In the genomic region with DNA sequence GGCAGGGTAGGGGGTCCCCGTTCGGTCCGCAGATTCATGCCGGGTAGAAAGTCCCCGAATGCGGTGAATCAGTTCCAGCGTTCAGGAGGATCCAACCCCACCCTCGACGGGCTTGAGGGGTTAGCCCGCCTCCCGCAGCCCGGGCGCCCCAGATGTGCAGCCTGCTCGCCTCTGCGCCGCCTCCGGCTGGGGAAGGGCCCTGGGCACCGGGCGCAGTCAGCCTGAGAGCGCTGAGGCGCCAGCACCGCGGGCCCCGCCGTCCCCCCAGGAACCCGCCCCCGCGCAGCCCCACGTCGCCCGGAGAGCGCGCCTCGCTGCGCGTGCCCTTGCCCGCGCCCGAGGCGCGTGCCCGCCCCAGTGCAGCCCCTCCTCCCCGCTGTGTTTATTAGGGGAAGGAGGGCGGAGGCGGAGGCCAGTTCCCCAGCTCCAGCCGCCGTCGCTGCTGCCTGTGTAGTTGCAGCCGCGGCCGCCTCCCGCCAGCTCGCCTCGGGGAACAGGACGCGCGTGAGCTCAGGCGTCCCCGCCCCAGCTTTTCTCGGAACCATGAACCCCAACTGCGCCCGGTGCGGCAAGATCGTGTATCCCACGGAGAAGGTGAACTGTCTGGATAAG, we compare ENCODE assay signal across 1 cellular context.
TF ChIP-seq lines count a peak whose summit lies in the region.

A gene with protein sequence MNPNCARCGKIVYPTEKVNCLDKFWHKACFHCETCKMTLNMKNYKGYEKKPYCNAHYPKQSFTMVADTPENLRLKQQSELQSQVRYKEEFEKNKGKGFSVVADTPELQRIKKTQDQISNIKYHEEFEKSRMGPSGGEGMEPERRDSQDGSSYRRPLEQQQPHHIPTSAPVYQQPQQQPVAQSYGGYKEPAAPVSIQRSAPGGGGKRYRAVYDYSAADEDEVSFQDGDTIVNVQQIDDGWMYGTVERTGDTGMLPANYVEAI (plus strand): TSS at position 412 of the 612 bp plus-strand sequence. CDS start 132 bp downstream, at position 544.

TF ChIP-seq in GM12878, 131 proteins besides CTCF, POLR2A, EP300 and RAD21 (continued from another document and continues in another):
- TF ChIP-seq, protein P1, sequence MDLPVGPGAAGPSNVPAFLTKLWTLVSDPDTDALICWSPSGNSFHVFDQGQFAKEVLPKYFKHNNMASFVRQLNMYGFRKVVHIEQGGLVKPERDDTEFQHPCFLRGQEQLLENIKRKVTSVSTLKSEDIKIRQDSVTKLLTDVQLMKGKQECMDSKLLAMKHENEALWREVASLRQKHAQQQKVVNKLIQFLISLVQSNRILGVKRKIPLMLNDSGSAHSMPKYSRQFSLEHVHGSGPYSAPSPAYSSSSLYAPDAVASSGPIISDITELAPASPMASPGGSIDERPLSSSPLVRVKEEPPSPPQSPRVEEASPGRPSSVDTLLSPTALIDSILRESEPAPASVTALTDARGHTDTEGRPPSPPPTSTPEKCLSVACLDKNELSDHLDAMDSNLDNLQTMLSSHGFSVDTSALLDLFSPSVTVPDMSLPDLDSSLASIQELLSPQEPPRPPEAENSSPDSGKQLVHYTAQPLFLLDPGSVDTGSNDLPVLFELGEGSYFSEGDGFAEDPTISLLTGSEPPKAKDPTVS (IDR thresholded peaks at IDR 0.05; ENCODE audit: low read depth, low read length), result no peak
- no peak for TF ChIP-seq MYC (IDR thresholded peaks at IDR 0.05; ENCODE audit: insufficient read depth, insufficient read length, insufficient replicate concordance, low read length, severe bottlenecking)
- no peak for TF ChIP-seq ZNF274 (IDR thresholded peaks at IDR 0.05; ENCODE audit: insufficient read depth, insufficient read length)
- TF ChIP-seq, protein P2, sequence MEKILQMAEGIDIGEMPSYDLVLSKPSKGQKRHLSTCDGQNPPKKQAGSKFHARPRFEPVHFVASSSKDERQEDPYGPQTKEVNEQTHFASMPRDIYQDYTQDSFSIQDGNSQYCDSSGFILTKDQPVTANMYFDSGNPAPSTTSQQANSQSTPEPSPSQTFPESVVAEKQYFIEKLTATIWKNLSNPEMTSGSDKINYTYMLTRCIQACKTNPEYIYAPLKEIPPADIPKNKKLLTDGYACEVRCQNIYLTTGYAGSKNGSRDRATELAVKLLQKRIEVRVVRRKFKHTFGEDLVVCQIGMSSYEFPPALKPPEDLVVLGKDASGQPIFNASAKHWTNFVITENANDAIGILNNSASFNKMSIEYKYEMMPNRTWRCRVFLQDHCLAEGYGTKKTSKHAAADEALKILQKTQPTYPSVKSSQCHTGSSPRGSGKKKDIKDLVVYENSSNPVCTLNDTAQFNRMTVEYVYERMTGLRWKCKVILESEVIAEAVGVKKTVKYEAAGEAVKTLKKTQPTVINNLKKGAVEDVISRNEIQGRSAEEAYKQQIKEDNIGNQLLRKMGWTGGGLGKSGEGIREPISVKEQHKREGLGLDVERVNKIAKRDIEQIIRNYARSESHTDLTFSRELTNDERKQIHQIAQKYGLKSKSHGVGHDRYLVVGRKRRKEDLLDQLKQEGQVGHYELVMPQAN (conservative IDR thresholded peaks at IDR 0.05), result peak; percentile 2; the same call in 1 of the 2 replicates
- no peak for TF ChIP-seq MTA3 (IDR thresholded peaks at IDR 0.05; ENCODE audit: borderline replicate concordance, low read length)
- peak; percentile 87; the same call in 2 of the 3 replicates for TF ChIP-seq POU2F2 (IDR thresholded peaks at IDR 0.05; ENCODE audit: borderline replicate concordance, low read depth, low read length)
- TF ChIP-seq PML (IDR thresholded peaks at IDR 0.05; ENCODE audit: low read length), result peak; percentile 77
- TF ChIP-seq MXI1 (IDR thresholded peaks at IDR 0.05; ENCODE audit: low read depth, low read length), result peak; percentile 65
- TF ChIP-seq MYB (IDR thresholded peaks at IDR 0.05; ENCODE audit: borderline replicate concordance, low read depth, low read length), result no peak
- peak; percentile 2 for TF ChIP-seq SIX5 (IDR thresholded peaks at IDR 0.05; ENCODE audit: low read depth, low read length, severe bottlenecking)
- peak; percentile 96 for TF ChIP-seq POLR2AphosphoS2 (IDR thresholded peaks at IDR 0.05; ENCODE audit: low read depth, low read length)
- TF ChIP-seq, protein P3, sequence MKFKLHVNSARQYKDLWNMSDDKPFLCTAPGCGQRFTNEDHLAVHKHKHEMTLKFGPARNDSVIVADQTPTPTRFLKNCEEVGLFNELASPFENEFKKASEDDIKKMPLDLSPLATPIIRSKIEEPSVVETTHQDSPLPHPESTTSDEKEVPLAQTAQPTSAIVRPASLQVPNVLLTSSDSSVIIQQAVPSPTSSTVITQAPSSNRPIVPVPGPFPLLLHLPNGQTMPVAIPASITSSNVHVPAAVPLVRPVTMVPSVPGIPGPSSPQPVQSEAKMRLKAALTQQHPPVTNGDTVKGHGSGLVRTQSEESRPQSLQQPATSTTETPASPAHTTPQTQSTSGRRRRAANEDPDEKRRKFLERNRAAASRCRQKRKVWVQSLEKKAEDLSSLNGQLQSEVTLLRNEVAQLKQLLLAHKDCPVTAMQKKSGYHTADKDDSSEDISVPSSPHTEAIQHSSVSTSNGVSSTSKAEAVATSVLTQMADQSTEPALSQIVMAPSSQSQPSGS (IDR thresholded peaks at IDR 0.05; ENCODE audit: low read length), result no peak
- TF ChIP-seq, protein P4, sequence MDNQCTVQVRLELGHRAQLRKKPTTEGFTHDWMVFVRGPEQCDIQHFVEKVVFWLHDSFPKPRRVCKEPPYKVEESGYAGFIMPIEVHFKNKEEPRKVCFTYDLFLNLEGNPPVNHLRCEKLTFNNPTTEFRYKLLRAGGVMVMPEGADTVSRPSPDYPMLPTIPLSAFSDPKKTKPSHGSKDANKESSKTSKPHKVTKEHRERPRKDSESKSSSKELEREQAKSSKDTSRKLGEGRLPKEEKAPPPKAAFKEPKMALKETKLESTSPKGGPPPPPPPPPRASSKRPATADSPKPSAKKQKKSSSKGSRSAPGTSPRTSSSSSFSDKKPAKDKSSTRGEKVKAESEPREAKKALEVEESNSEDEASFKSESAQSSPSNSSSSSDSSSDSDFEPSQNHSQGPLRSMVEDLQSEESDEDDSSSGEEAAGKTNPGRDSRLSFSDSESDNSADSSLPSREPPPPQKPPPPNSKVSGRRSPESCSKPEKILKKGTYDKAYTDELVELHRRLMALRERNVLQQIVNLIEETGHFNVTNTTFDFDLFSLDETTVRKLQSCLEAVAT (IDR thresholded peaks at IDR 0.05), result no peak
- no peak; the same call in 1 of the 2 replicates for TF ChIP-seq TCF3 (IDR thresholded peaks at IDR 0.05; ENCODE audit: borderline replicate concordance, insufficient read depth, low read depth, low read length)
- TF ChIP-seq, protein P5, sequence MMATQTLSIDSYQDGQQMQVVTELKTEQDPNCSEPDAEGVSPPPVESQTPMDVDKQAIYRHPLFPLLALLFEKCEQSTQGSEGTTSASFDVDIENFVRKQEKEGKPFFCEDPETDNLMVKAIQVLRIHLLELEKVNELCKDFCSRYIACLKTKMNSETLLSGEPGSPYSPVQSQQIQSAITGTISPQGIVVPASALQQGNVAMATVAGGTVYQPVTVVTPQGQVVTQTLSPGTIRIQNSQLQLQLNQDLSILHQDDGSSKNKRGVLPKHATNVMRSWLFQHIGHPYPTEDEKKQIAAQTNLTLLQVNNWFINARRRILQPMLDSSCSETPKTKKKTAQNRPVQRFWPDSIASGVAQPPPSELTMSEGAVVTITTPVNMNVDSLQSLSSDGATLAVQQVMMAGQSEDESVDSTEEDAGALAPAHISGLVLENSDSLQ (IDR thresholded peaks at IDR 0.05), result no peak
- no peak for TF ChIP-seq RBBP5 (conservative IDR thresholded peaks at IDR 0.05)
- peak; percentile 67; the same call in 1 of the 2 replicates for TF ChIP-seq BACH1 (IDR thresholded peaks at IDR 0.05; ENCODE audit: borderline replicate concordance)
- TF ChIP-seq NRF1 (conservative IDR thresholded peaks at IDR 0.05; ENCODE audit: low read depth, low read length), result no peak
- TF ChIP-seq CHD2 (IDR thresholded peaks at IDR 0.05; ENCODE audit: borderline replicate concordance, low read depth, low read length), result peak; percentile 72
- TF ChIP-seq KAT2A (conservative IDR thresholded peaks at IDR 0.05; ENCODE audit: control insufficient read depth, low read depth, low read length), result no peak
- TF ChIP-seq FOS (IDR thresholded peaks at IDR 0.05; ENCODE audit: borderline replicate concordance, extremely low read depth, insufficient read length), result no peak
- peak; percentile 38 for TF ChIP-seq IKZF1 (conservative IDR thresholded peaks at IDR 0.05)
- peak; percentile 4; the same call in 1 of the 2 replicates for TF ChIP-seq YY1 (IDR thresholded peaks at IDR 0.05; ENCODE audit: low read depth, low read length)
- TF ChIP-seq RAD51 (IDR thresholded peaks at IDR 0.05), result no peak
- peak; percentile 98 for TF ChIP-seq TAF1 (IDR thresholded peaks at IDR 0.05; ENCODE audit: borderline replicate concordance, low read depth, low read length)
- no peak; the same call in 1 of the 2 replicates for TF ChIP-seq SMC3 (IDR thresholded peaks at IDR 0.05; ENCODE audit: borderline replicate concordance, low read length)
- TF ChIP-seq, protein P6, sequence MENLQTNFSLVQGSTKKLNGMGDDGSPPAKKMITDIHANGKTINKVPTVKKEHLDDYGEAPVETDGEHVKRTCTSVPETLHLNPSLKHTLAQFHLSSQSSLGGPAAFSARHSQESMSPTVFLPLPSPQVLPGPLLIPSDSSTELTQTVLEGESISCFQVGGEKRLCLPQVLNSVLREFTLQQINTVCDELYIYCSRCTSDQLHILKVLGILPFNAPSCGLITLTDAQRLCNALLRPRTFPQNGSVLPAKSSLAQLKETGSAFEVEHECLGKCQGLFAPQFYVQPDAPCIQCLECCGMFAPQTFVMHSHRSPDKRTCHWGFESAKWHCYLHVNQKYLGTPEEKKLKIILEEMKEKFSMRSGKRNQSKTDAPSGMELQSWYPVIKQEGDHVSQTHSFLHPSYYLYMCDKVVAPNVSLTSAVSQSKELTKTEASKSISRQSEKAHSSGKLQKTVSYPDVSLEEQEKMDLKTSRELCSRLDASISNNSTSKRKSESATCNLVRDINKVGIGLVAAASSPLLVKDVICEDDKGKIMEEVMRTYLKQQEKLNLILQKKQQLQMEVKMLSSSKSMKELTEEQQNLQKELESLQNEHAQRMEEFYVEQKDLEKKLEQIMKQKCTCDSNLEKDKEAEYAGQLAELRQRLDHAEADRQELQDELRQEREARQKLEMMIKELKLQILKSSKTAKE (IDR thresholded peaks at IDR 0.05; ENCODE audit: low read depth, poor library complexity, severe bottlenecking), result no peak
- TF ChIP-seq SRF (IDR thresholded peaks at IDR 0.05; ENCODE audit: low read depth in 2 of 2, low read length in 2 of 2), result no peak
- TF ChIP-seq HDAC6 (IDR thresholded peaks at IDR 0.05; ENCODE audit: unreplicated experiment), result peak; percentile 53
- 0 out of 2 replicates have a peak, but pooled peaks have one; percentile 82 for TF ChIP-seq ZSCAN29 (IDR thresholded peaks at IDR 0.05)
- TF ChIP-seq NR2C2 (IDR thresholded peaks at IDR 0.05; ENCODE audit: borderline replicate concordance, control insufficient read depth, insufficient read length, low read depth), result no peak
- TF ChIP-seq, protein P7, sequence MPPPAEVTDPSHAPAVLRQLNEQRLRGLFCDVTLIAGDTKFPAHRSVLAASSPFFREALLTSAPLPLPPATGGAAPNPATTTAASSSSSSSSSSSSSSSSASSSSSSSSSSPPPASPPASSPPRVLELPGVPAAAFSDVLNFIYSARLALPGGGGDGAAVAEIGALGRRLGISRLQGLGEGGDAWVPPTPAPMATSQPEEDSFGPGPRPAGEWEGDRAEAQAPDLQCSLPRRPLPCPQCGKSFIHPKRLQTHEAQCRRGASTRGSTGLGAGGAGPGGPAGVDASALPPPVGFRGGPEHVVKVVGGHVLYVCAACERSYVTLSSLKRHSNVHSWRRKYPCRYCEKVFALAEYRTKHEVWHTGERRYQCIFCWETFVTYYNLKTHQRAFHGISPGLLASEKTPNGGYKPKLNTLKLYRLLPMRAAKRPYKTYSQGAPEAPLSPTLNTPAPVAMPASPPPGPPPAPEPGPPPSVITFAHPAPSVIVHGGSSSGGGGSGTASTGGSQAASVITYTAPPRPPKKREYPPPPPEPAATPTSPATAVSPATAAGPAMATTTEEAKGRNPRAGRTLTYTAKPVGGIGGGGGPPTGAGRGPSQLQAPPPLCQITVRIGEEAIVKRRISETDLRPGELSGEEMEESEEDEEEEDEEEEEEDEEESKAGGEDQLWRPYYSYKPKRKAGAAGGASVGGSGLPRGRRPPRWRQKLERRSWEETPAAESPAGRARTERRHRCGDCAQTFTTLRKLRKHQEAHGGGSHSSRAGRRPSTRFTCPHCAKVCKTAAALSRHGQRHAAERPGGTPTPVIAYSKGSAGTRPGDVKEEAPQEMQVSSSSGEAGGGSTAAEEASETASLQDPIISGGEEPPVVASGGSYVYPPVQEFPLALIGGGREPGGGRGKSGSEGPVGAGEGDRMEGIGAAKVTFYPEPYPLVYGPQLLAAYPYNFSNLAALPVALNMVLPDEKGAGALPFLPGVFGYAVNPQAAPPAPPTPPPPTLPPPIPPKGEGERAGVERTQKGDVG (CRISPR knock-in tag; IDR thresholded peaks at IDR 0.05), result no peak
- TF ChIP-seq KLF5 (IDR thresholded peaks at IDR 0.05; ENCODE audit: partially characterized antibody), result no peak
- peak; percentile 66; the same call in 1 of the 2 replicates for TF ChIP-seq TBL1XR1 (IDR thresholded peaks at IDR 0.05; ENCODE audit: low read depth, low read length)
- TF ChIP-seq HDGF (IDR thresholded peaks at IDR 0.05), result 0 out of 2 replicates have a peak, but pooled peaks have one; percentile 20
- TF ChIP-seq FOXK2 (IDR thresholded peaks at IDR 0.05), result no peak
- peak; percentile 95 for TF ChIP-seq SMAD5 (IDR thresholded peaks at IDR 0.05; ENCODE audit: low read depth)
- TF ChIP-seq, protein P8, sequence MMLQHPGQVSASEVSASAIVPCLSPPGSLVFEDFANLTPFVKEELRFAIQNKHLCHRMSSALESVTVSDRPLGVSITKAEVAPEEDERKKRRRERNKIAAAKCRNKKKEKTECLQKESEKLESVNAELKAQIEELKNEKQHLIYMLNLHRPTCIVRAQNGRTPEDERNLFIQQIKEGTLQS (IDR thresholded peaks at IDR 0.05; ENCODE audit: borderline replicate concordance, extremely low read depth, low read depth, low read length), result no peak
- TF ChIP-seq MEF2B (IDR thresholded peaks at IDR 0.05; ENCODE audit: partially characterized antibody, poor library complexity, severe bottlenecking), result no peak
- TF ChIP-seq CBFB (IDR thresholded peaks at IDR 0.05; ENCODE audit: low read depth), result 0 out of 2 replicates have a peak, but pooled peaks have one; percentile 32
- TF ChIP-seq, protein P9, sequence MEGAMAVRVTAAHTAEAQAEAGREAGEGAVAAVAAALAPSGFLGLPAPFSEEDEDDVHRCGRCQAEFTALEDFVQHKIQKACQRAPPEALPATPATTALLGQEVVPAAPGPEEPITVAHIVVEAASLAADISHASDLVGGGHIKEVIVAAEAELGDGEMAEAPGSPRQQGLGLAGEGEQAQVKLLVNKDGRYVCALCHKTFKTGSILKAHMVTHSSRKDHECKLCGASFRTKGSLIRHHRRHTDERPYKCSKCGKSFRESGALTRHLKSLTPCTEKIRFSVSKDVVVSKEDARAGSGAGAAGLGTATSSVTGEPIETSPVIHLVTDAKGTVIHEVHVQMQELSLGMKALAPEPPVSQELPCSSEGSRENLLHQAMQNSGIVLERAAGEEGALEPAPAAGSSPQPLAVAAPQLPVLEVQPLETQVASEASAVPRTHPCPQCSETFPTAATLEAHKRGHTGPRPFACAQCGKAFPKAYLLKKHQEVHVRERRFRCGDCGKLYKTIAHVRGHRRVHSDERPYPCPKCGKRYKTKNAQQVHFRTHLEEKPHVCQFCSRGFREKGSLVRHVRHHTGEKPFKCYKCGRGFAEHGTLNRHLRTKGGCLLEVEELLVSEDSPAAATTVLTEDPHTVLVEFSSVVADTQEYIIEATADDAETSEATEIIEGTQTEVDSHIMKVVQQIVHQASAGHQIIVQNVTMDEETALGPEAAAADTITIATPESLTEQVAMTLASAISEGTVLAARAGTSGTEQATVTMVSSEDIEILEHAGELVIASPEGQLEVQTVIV (IDR thresholded peaks at IDR 0.05; ENCODE audit: borderline replicate concordance, partially characterized antibody), result no peak
- TF ChIP-seq CHD4 (IDR thresholded peaks at IDR 0.05), result no peak
- TF ChIP-seq GABPA (IDR thresholded peaks at IDR 0.05; ENCODE audit: low read depth), result no peak
- TF ChIP-seq TCF12 (IDR thresholded peaks at IDR 0.05; ENCODE audit: low read depth, low read length), result peak; percentile 59; the same call in 1 of the 2 replicates
